In genomic region chr4:180485407-180485806, GRCh38 we compare ENCODE assay signal across 2 cellular contexts.
TF ChIP-seq lines count a peak whose summit lies in the region.

No MANE protein-coding gene starts in this region.

TF ChIP-seq in HEK293, 187 proteins besides CTCF, POLR2A, EP300 and RAD21 (continued from another document and continues in another):
- TF ChIP-seq ZBTB11 (tag by site-specific recombination; conservative IDR thresholded peaks at IDR 0.05; ENCODE audit: low read depth), result peak; percentile 69
- TF ChIP-seq KLF1 (tag by site-specific recombination; IDR thresholded peaks at IDR 0.05), result no peak
- no peak for TF ChIP-seq ZNF266 (tag by site-specific recombination; IDR thresholded peaks at IDR 0.05; ENCODE audit: low read depth)
- 0 out of 2 replicates have a peak, but pooled peaks have one; percentile 12 for TF ChIP-seq ZNF140 (tag by site-specific recombination; IDR thresholded peaks at IDR 0.05)
- peak; percentile 41; the same call in 1 of the 2 replicates for TF ChIP-seq ZNF623 (tag by site-specific recombination; IDR thresholded peaks at IDR 0.05)
- peak; percentile 81 for TF ChIP-seq ZNF518A (tag by site-specific recombination; conservative IDR thresholded peaks at IDR 0.05; ENCODE audit: low read depth)
- peak; percentile 56; the same call in 1 of the 2 replicates for TF ChIP-seq ZBTB8A (tag by site-specific recombination; IDR thresholded peaks at IDR 0.05)
- TF ChIP-seq ZNF433 (tag by site-specific recombination; IDR thresholded peaks at IDR 0.05; ENCODE audit: low read depth), result 0 out of 2 replicates have a peak, but pooled peaks have one; percentile 18
- peak; percentile 7; the same call in 1 of the 2 replicates for TF ChIP-seq ZNF654 (tag by site-specific recombination; IDR thresholded peaks at IDR 0.05; ENCODE audit: low read depth)
- TF ChIP-seq SP2 (tag by site-specific recombination; IDR thresholded peaks at IDR 0.05), result no peak
- TF ChIP-seq ZNF558 (tag by site-specific recombination; IDR thresholded peaks at IDR 0.05), result no peak
- 0 out of 2 replicates have a peak, but pooled peaks have one; percentile 28 for TF ChIP-seq ZXDB (tag by site-specific recombination; IDR thresholded peaks at IDR 0.05)
- no peak for TF ChIP-seq ZNF707 (tag by site-specific recombination; IDR thresholded peaks at IDR 0.05)
- 0 out of 2 replicates have a peak, but pooled peaks have one; percentile 53 for TF ChIP-seq REST (tag by site-specific recombination; IDR thresholded peaks at IDR 0.05)

TF ChIP-seq in WTC11, 78 proteins besides CTCF, POLR2A, EP300 and RAD21 (continued from another document):
- TF ChIP-seq STAT6 (CRISPR knock-in tag; conservative IDR thresholded peaks at IDR 0.05; ENCODE audit: low read depth) (no peak), TEAD4 (CRISPR knock-in tag; IDR thresholded peaks at IDR 0.05) (no peak), ATF1 (CRISPR knock-in tag; IDR thresholded peaks at IDR 0.05) (no peak), TCF7 (CRISPR knock-in tag; IDR thresholded peaks at IDR 0.05; ENCODE audit: low read depth) (no peak), JAZF1 (CRISPR knock-in tag; IDR thresholded peaks at IDR 0.05) (no peak), NFYB (CRISPR knock-in tag; conservative IDR thresholded peaks at IDR 0.05; ENCODE audit: low read depth) (no peak), IRF2 (CRISPR knock-in tag; IDR thresholded peaks at IDR 0.05; ENCODE audit: borderline replicate concordance, low read depth) (no peak), MAX (CRISPR knock-in tag; IDR thresholded peaks at IDR 0.05) (no peak), MYBL2 (CRISPR knock-in tag; IDR thresholded peaks at IDR 0.05) (no peak), NFATC4 (CRISPR knock-in tag; IDR thresholded peaks at IDR 0.05) (no peak), ZNF281 (CRISPR knock-in tag; IDR thresholded peaks at IDR 0.05) (no peak), PRDM15 (CRISPR knock-in tag; IDR thresholded peaks at IDR 0.05) (no peak)
